Comparison of ENCODE assay signal across 9 cellular contexts in the genomic region with DNA sequence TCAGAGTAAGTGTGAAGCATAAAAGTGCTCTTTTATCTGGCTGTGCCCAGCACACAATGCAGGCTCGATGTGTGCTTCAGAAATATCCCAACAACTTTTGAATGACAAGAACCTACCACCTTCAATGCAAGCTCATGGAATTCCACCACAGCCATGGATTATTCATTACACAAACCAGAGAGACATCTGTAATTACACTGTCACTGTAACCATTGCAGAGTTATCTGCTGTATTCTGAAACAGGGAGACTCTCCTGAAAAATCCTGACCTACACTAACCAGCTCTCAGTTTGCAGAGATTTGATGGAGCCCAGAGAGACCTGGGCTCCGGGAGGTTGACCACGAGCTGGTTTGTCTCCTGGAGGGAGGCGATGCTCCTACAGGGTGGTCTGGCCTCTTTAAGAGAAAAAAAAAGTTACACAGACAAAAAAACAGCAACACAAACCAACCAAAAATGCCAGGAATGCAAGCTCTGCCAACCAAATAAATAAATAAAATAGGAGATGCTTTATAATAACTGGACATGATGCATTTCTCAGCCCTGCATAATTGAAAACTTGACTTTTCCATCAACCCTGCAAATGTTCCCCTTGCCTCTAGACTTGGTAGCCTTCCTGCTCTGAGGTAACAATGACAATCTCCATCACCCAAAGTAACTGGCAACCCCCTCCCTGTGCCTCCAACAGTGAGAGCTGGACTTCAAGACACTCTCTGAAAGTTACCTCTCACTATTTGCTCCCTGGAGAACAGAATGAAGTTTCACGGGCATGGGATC.
DNase-seq lines count a peak whose midpoint lies in the region; ATAC-seq, FAIRE-seq and TF ChIP-seq lines count a peak whose summit lies in the region.
"Had no signal": no experiment of that assay in that cellular context is flagged by ENCODE, and none has a peak within 500 bp of the region (broad histone marks: within the 10 kb centered on the region; RNA-seq: fewer than 3 reads in every experiment).

No MANE protein-coding gene starts in this region.

- H2AFZ ChIP-seq in ACC112 (ENCODE audit: low read length, unreplicated experiment) (no peak overlapping the region), astrocyte (ENCODE audit: low read depth, low read length) (no peak overlapping the region)

- no peaks in the 10 kb centered on the region for H3K27me3 ChIP-seq in ACC112 (ENCODE audit: insufficient read depth, low read length)
- no peaks in the 10 kb centered on the region for H3K27me3 ChIP-seq in astrocyte (ENCODE audit: insufficient read depth, low read length)
- no peaks in the 10 kb centered on the region for H3K27me3 ChIP-seq in mononuclear cell (ENCODE audit: insufficient read depth, low read length)

- H3K27me3 Mint-ChIP-seq in astrocyte (ENCODE audit: low read depth, unreplicated experiment), result no peaks in the 10 kb centered on the region

- H3K9me3 ChIP-seq in astrocyte (ENCODE audit: insufficient read depth, low read depth, low read length), result no peaks in the 10 kb centered on the region
- H3K9me3 ChIP-seq in mononuclear cell (ENCODE audit: low read depth, low read length), result no peaks in the 10 kb centered on the region

- H4K20me1 ChIP-seq in astrocyte (ENCODE audit: insufficient read depth, low read length), result peaks cover 88% of the 10 kb centered on the region

- peak overlapping the region; percentile 92 for H3K4me2 ChIP-seq in astrocyte (ENCODE audit: low read length)

- H3K4me1 Mint-ChIP-seq in astrocyte (ENCODE audit: low read depth, unreplicated experiment), result peaks cover 59% of the 10 kb centered on the region

- H3K27ac ChIP-seq in ACC112 (ENCODE audit: low read depth, low read length) (peak overlapping the region; percentile 99), astrocyte (ENCODE audit: low read depth, low read length) (peak overlapping the region; percentile 98)

- no peak for ATAC-seq in GM18517 (IDR thresholded peaks at IDR 0.05; ENCODE audit: unreplicated experiment)

- H3K27ac Mint-ChIP-seq in astrocyte (ENCODE audit: unreplicated experiment), result peak overlapping the region; percentile 42

- peak overlapping the region; percentile 100 for H3K9ac ChIP-seq in astrocyte (ENCODE audit: low read length)

- peak overlapping the region; percentile 90 for H3K4me3 ChIP-seq in ACC112 (ENCODE audit: low read depth, low read length)
- peak overlapping the region; percentile 94 for H3K4me3 ChIP-seq in astrocyte (ENCODE audit: insufficient read depth, low read depth, low read length)
- peak overlapping the region; percentile 95 for H3K4me3 ChIP-seq in mononuclear cell (ENCODE audit: low read length)

- H3K4me1 ChIP-seq in ACC112 (ENCODE audit: control insufficient read depth, insufficient read depth, low read length, unreplicated experiment), result peaks cover 50% of the 10 kb centered on the region
- peaks cover 57% of the 10 kb centered on the region for H3K4me1 ChIP-seq in astrocyte (ENCODE audit: insufficient read depth, low read length)
- peaks cover 59% of the 10 kb centered on the region for H3K4me1 ChIP-seq in mononuclear cell (ENCODE audit: insufficient read depth, low read length)

- TF ChIP-seq CTCF in astrocyte (IDR thresholded peaks at IDR 0.05; ENCODE audit: insufficient read depth, low read depth, low read length), result no peak

- intact Hi-C loops in head of caudate nucleus (cut with DNase I), result no loop called here

- FAIRE-seq in astrocyte (lab: Jason Lieb, UNC), result peak; percentile 78

- peak overlapping the region; percentile 90 for H3K4me3 Mint-ChIP-seq in astrocyte (ENCODE audit: unreplicated experiment)

- peaks cover 94% of the 10 kb centered on the region for H3K79me2 ChIP-seq in ACC112 (ENCODE audit: control insufficient read depth, insufficient read depth, low read length, unreplicated experiment)
- H3K79me2 ChIP-seq in astrocyte (ENCODE audit: insufficient read depth, low read length), result peaks cover 94% of the 10 kb centered on the region

- H3K36me3 ChIP-seq in ACC112 (ENCODE audit: insufficient read depth, low read length) (peaks cover 28% of the 10 kb centered on the region; the same call in 1 of the 2 replicates), astrocyte (ENCODE audit: insufficient read depth, low read length) (peaks cover 5% of the 10 kb centered on the region)

- H3K9me3 Mint-ChIP-seq in astrocyte (ENCODE audit: unreplicated experiment), result no peaks in the 10 kb centered on the region

- peaks cover 2% of the 10 kb centered on the region for H3K36me3 Mint-ChIP-seq in astrocyte (ENCODE audit: low read depth, unreplicated experiment)

- DNase-seq in H4 (ENCODE audit: low spot score) (peak; percentile 56), astrocyte (ENCODE audit: low read depth) (peak; percentile 56), COLO829 (ENCODE audit: low spot score) (no peak), head of caudate nucleus (no peak), NCI-H146 (lab: John Stamatoyannopoulos, UW) (no peak)
- DNase-seq: foreskin melanocyte had no signal

Comparison
In these comparisons a context has a peak if more than half of its experiments do, and no peak if none do; other contexts are left out.
1. DNase-seq: peak in H4 (single experiment) and astrocyte (single experiment); none in COLO829 (single experiment), head of caudate nucleus (0 of 42) and NCI-H146 (single experiment).
2. Peak in every context shown above with its lines, with median percentiles within 50 percentile points of each other: H3K4me3 ChIP-seq.